Comparison of ENCODE assay signal across 8 cellular contexts in genomic region chr14:54329082-54329695, GRCh38.
DNase-seq lines count a peak whose midpoint lies in the region; ATAC-seq and TF ChIP-seq lines count a peak whose summit lies in the region.

No MANE protein-coding gene starts in this region.

- no peaks in the 10 kb centered on the region for H3K9me3 ChIP-seq in Peyer's patch
- no peaks in the 10 kb centered on the region for H3K9me3 ChIP-seq in mucosa of descending colon

- H3K4me3 ChIP-seq in Peyer's patch (no peak overlapping the region), mucosa of descending colon (no peak overlapping the region)

- no peak for TF ChIP-seq POLR2A in Peyer's patch (IDR thresholded peaks at IDR 0.05)

- H3K4me1 ChIP-seq in Peyer's patch (peaks cover 0 to 7% (median 0%) of the 10 kb centered on the region in 4 donors), mucosa of descending colon (ENCODE audit: low read depth) (no peaks in the 10 kb centered on the region)

- intact Hi-C loops in mucosa of descending colon (cut with DNase I, micrococcal nuclease) = loop anchor here in 1 of 2 donors (10.0 kb wide), 1 partner anchor 154 kb away; no protein-coding TSS in a partner anchor

- in situ Hi-C loops in KBM-7 (cut with MboI; ENCODE audit: low pct_unique_long_range_greater_than_20kb, low sequenced_read_pairs) = loop anchor here (25.0 kb wide), 2 partner anchors 367 to 792 kb away; partner anchors contain the start of gene BMP4

- H3K36me3 ChIP-seq in Peyer's patch (no peaks in the 10 kb centered on the region), mucosa of descending colon (ENCODE audit: low read depth) (no peaks in the 10 kb centered on the region)

- no peak overlapping the region for H3K27ac ChIP-seq in Peyer's patch

- peak in 4 of 6 experiments; percentile 49 to 78 (median 68) for TF ChIP-seq CTCF in Peyer's patch (IDR thresholded peaks at IDR 0.05)
- TF ChIP-seq CTCF in mucosa of descending colon (IDR thresholded peaks at IDR 0.05) = peak; percentile 70

- peak; percentile 27 for DNase-seq in stimulated activated CD4-positive, alpha-beta T cell treated with anti-CD3 and anti-CD28 coated beads, Interleukin-15, amount 100 ng/mL, for 24 hours
- DNase-seq in stimulated activated CD4-positive, alpha-beta T cell treated with anti-CD3 and anti-CD28 coated beads, Interleukin-4, amount 100 ng/mL, for 1 hour = no peak
- DNase-seq in KBM-7 (peak; percentile 47), Peyer's patch (peak in 1 of 3 donors; percentile 60), epidermal melanocyte (ENCODE audit: insufficient read length, low spot score) (peak; percentile 72), mucosa of descending colon (peak in 1 of 3 donors; percentile 41), cerebellar nuclear complex (lab: John Stamatoyannopoulos, UW) (no peak)

- no peaks in the 10 kb centered on the region for H3K27me3 ChIP-seq in Peyer's patch

- ATAC-seq in mucosa of descending colon (peak; percentile 71), GM19328 (IDR thresholded peaks at IDR 0.05; ENCODE audit: unreplicated experiment) (no peak)

Comparison
In these comparisons a context has a peak if more than half of its experiments do, and no peak if none do; other contexts are left out.
1. DNase-seq: peak in stimulated activated CD4-positive, alpha-beta T cell treated with anti-CD3 and anti-CD28 coated beads, Interleukin-15, amount 100 ng/mL, for 24 hours (single experiment), KBM-7 (single experiment) and epidermal melanocyte (single experiment); none in stimulated activated CD4-positive, alpha-beta T cell treated with anti-CD3 and anti-CD28 coated beads, Interleukin-4, amount 100 ng/mL, for 1 hour (single experiment) and cerebellar nuclear complex (0 of 2).